18 cellular contexts compared by ENCODE assay signal in the genomic region with DNA sequence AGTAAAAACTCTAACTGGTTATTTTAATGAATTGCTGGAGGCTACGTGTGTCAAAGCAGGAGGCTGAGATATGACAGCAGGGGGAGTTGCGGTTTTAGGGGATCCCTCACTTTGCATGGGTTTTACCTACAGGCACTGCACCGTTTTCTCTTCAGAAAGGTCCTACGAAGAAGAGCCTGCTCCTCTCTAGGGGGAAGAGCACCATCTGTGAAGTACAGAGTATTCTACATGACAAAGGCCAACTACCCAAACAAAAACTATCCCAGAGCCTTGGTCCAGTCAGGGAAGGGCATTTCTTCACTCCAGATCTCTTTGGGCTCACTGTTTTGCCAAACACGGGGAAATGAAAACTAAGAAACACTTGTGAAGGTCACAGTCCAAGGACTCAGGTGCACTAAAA.
DNase-seq lines count a peak whose midpoint lies in the region; ATAC-seq, FAIRE-seq and TF ChIP-seq lines count a peak whose summit lies in the region.
"Had no signal": no experiment of that assay in that cellular context is flagged by ENCODE, and none has a peak within 500 bp of the region (broad histone marks: within the 10 kb centered on the region; RNA-seq: fewer than 3 reads in every experiment).

No MANE protein-coding gene starts in this region.

- no peak for FAIRE-seq in pancreas (lab: Jason Lieb, UNC)
- FAIRE-seq: GM18507 had no signal

- no peak overlapping the region for H3K4me2 ChIP-seq in mesendoderm (ENCODE audit: low read length)
- H3K4me2 ChIP-seq: PC-9 had no signal

- H3K4ac ChIP-seq in mesendoderm (ENCODE audit: low read depth, low read length) = no peak overlapping the region

- intact Hi-C loops in pancreas (cut with DNase I) = no loop called here

- no peaks in the 10 kb centered on the region for H3K79me2 ChIP-seq in mesendoderm (ENCODE audit: control insufficient read depth, insufficient read depth, low read length)

- H3K4me3 ChIP-seq in LNCaP clone FGC (ENCODE audit: low read depth, low read length) (no peak overlapping the region), choroid plexus epithelial cell (ENCODE audit: low read depth, low read length) (no peak overlapping the region), mesendoderm (ENCODE audit: low read length) (no peak overlapping the region), pancreas (no peak overlapping the region)
- H3K4me3 ChIP-seq: GM23248, PC-9 had no signal

- no peak overlapping the region for H4K5ac ChIP-seq in mesendoderm (ENCODE audit: low read length)

- no peak overlapping the region for H3K23ac ChIP-seq in mesendoderm (ENCODE audit: low read length)

- no peak for ATAC-seq in pancreas
- ATAC-seq: T-cell had no signal

- no peaks in the 10 kb centered on the region for H3K27me3 ChIP-seq in mesendoderm (ENCODE audit: insufficient read depth, low read length, poor library complexity)
- H3K27me3 ChIP-seq in pancreas = no peaks in the 10 kb centered on the region

- H3K56ac ChIP-seq in mesendoderm (ENCODE audit: low read length) = no peak overlapping the region

- no peaks in the 10 kb centered on the region for H3K9me3 ChIP-seq in pancreas
- H3K9me3 ChIP-seq: Caco-2 had no signal

- TF ChIP-seq CTCF in LNCaP clone FGC (IDR thresholded peaks at IDR 0.05; ENCODE audit: control insufficient read depth, extremely low read depth, insufficient read depth) (0 out of 2 replicates have a peak, but pooled peaks have one; percentile 16), choroid plexus epithelial cell (conservative IDR thresholded peaks at IDR 0.05; ENCODE audit: low read depth, low read length) (peak; percentile 14), pancreas (IDR thresholded peaks at IDR 0.05) (no peak), GM13976 (IDR thresholded peaks at IDR 0.05; ENCODE audit: borderline replicate concordance, control extremely low read depth, extremely low read depth, insufficient read depth, missing control alignments) (no peak)

- H2AK5ac ChIP-seq in mesendoderm (ENCODE audit: low read length) = no peak overlapping the region

- H3K18ac ChIP-seq in mesendoderm (ENCODE audit: low read length) = peak overlapping the region; percentile 68

- no peaks in the 10 kb centered on the region for H3K79me1 ChIP-seq in mesendoderm (ENCODE audit: low read length)

- no peak overlapping the region for H3K9ac ChIP-seq in mesendoderm (ENCODE audit: low read length)
- H3K9ac ChIP-seq: GM23248 had no signal

- no CpG with 5 or more reads among the region's 5 CpGs for WGBS in mesendoderm (ENCODE audit: extremely low coverage, insufficient coverage, low lambda C conversion rate)
- 48 to 54% methylated on average over 5 of the region's 5 CpGs for WGBS in pancreas, 2 donors

- no peak overlapping the region for H4K8ac ChIP-seq in mesendoderm (ENCODE audit: low read depth, low read length)

- in situ Hi-C loops in GM13976 (cut with MboI; ENCODE audit: low sequenced_read_pairs, unreplicated experiment) = no loop called here

- DNase-seq in NCI-H2171 treated with DMSO at 0.1 percent for 48 hours (lab: John Stamatoyannopoulos, UW) (peak; percentile 21), NCI-H2171 (lab: John Stamatoyannopoulos, UW) (no peak), LNCaP clone FGC (ENCODE audit: low read depth) (no peak), choroid plexus epithelial cell (ENCODE audit: low read depth) (no peak), mesendoderm (peak; percentile 54), pancreas (no peak), GM13976 (ENCODE audit: low spot score) (no peak)
- no peak for DNase-seq in effector CD8-positive, alpha-beta T cell (lab: John Stamatoyannopoulos, UW)
- DNase-seq: Caco-2, DMS53, GM23248, NCI-H1417 treated with DMSO at 0.1 percent for 48 hours, NCI-H446 treated with DMSO at 0.1 percent for 48 hours, PC-9, T-cell had no signal

- no peaks in the 10 kb centered on the region for H3K4me1 ChIP-seq in mesendoderm (ENCODE audit: control insufficient read depth, low read depth, low read length)
- H3K4me1 ChIP-seq in pancreas = no peaks in the 10 kb centered on the region
- H3K4me1 ChIP-seq: Caco-2 had no signal

- H3K27ac ChIP-seq in mesendoderm (ENCODE audit: low read depth, low read length) (peak overlapping the region; percentile 51), pancreas (no peak overlapping the region)
- H3K27ac ChIP-seq: C4-2B, GM23248, HL-60, PC-9 had no signal

- H3K36me3 ChIP-seq in mesendoderm (ENCODE audit: control insufficient read depth, insufficient read depth, low read length) (no peaks in the 10 kb centered on the region), pancreas (no peaks in the 10 kb centered on the region)

- H2BK120ac ChIP-seq in mesendoderm (ENCODE audit: low read depth, low read length) = peak overlapping the region; percentile 2

- no peak overlapping the region for H2BK5ac ChIP-seq in mesendoderm (ENCODE audit: low read length)

- no peak overlapping the region for H2BK15ac ChIP-seq in mesendoderm (replicated peaks; ENCODE audit: low read depth)

Comparison
In these comparisons a context has a peak if more than half of its experiments do, and no peak if none do; other contexts are left out.
1. DNase-seq: peak in NCI-H2171 treated with DMSO at 0.1 percent for 48 hours (single experiment) and mesendoderm (single experiment); none in NCI-H2171 (single experiment), LNCaP clone FGC (single experiment), choroid plexus epithelial cell (single experiment), pancreas (0 of 6), GM13976 (single experiment) and effector CD8-positive, alpha-beta T cell (single experiment).
2. CTCF ChIP-seq: peak in LNCaP clone FGC (single experiment) and choroid plexus epithelial cell (single experiment); none in pancreas (0 of 4) and GM13976 (single experiment).